ENCODE assay signal across 1 cellular context in the genomic region with DNA sequence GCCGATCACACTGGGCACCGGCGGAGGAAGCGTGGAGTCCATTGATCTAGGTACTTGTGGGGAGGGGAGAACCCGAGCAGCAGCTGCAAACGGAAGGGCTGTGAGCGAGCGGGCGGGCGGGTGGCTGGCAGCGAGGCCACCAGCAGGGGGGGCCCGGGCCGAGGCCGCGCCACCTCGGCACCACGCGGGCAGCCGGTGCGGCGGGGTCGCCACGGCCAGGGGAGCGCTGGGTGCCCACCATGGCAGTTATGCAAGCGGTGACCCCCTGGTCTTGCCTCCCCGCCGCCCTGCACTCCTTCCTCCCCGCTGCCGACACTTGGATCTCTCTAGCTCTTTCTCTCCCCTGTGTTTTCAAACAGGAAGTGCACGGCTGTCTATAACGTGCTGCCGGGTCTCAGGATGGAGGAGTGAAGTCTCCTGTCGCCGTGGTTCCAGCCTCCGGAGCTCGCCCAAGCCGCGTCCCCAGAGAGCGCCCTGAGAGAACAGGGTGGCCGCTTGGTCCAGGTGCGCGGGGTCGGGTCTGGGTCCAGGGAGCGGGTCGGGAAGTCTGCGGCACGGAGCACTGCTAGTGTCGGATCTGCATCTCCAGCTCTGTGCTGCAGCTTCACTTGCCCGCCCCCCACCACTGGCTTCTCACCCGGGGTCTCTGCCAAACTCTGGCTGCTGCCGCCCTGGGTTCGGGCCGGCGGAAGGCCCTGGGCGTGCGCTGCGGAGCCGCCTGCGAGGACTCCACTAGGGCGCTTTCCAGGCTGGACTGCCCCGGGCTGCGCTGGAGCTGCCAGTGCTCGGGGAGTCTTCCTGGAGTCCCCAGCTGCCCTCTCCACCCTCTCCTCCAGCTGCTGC.
TF ChIP-seq lines count a peak whose summit lies in the region.

No MANE protein-coding gene starts in this region.

TF ChIP-seq in IMR-90, 13 proteins besides CTCF, POLR2A, EP300 and RAD21 (continued from another document):
- TF ChIP-seq, protein P1, sequence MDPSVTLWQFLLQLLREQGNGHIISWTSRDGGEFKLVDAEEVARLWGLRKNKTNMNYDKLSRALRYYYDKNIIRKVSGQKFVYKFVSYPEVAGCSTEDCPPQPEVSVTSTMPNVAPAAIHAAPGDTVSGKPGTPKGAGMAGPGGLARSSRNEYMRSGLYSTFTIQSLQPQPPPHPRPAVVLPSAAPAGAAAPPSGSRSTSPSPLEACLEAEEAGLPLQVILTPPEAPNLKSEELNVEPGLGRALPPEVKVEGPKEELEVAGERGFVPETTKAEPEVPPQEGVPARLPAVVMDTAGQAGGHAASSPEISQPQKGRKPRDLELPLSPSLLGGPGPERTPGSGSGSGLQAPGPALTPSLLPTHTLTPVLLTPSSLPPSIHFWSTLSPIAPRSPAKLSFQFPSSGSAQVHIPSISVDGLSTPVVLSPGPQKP (IDR thresholded peaks at IDR 0.05; ENCODE audit: borderline replicate concordance, low read depth, low read length) = no peak
- TF ChIP-seq USF2 (IDR thresholded peaks at IDR 0.05; ENCODE audit: low read depth, low read length) (peak; percentile 23), MAZ (IDR thresholded peaks at IDR 0.05; ENCODE audit: borderline replicate concordance, low read depth, low read length) (peak; percentile 13; the same call in 1 of the 2 replicates)
